11 cellular contexts compared by ENCODE assay signal in genomic region chr11:80846979-80847378, GRCh38.
DNase-seq lines count a peak whose midpoint lies in the region; ATAC-seq lines count a peak whose summit lies in the region.
"Had no signal": no experiment of that assay in that cellular context is flagged by ENCODE, and none has a peak within 500 bp of the region (broad histone marks: within the 10 kb centered on the region; RNA-seq: fewer than 3 reads in every experiment).

No MANE protein-coding gene starts in this region.

- H3K9ac ChIP-seq in GM23248 = no peak overlapping the region

- no peaks in the 10 kb centered on the region for H3K79me2 ChIP-seq in GM23248 (ENCODE audit: insufficient read depth)

- no peak overlapping the region for H3K4me3 ChIP-seq in GM23248
- H3K4me3 ChIP-seq: adrenal gland had no signal

- no peaks in the 10 kb centered on the region for H3K9me3 ChIP-seq in GM23248 (ENCODE audit: low read depth)
- H3K9me3 ChIP-seq: adrenal gland had no signal

- peaks cover 6% of the 10 kb centered on the region; the same call in 1 of the 2 replicates for H3K27me3 ChIP-seq in GM23248 (replicated peaks; ENCODE audit: insufficient read depth)
- H3K27me3 ChIP-seq: adrenal gland had no signal

- no peak overlapping the region for H3K27ac ChIP-seq in GM23248
- H3K27ac ChIP-seq: adrenal gland had no signal

- 91 to 92% methylated on average over 3 of the region's 3 CpGs for WGBS in GM23248 (ENCODE audit: low coverage in 1 of 2, low lambda C conversion rate in 2 of 2, missing lambda C conversion rate in 2 of 2), 2 experiments

- DNase-seq in Daoy (ENCODE audit: low read depth) (peak; percentile 1), NCI-H524 treated with DMSO at 0.1 percent for 48 hours (lab: John Stamatoyannopoulos, UW) (no peak), NCI-H82 (lab: John Stamatoyannopoulos, UW) (no peak), GM23248 (no peak), amniotic stem cell (lab: John Stamatoyannopoulos, UW) (no peak)
- DNase-seq: activated CD4-positive, alpha-beta T cell treated with anti-CD3 and anti-CD28 coated beads, Interleukin-2, amount 50 U/mL, for 4 hours; adrenal gland; NCI-H2171 had no signal

- peak; percentile 82 for ATAC-seq in GM19043 (IDR thresholded peaks at IDR 0.05; ENCODE audit: low read depth, unreplicated experiment)
- peak; percentile 89 for ATAC-seq in HG02642 (IDR thresholded peaks at IDR 0.05; ENCODE audit: poor library complexity, unreplicated experiment)
- ATAC-seq in HG03460 (IDR thresholded peaks at IDR 0.05; ENCODE audit: unreplicated experiment) = peak; percentile 92

- in situ Hi-C loops in GM23248 (cut with MboI) = no loop called here

- H3F3A ChIP-seq in GM23248 (ENCODE audit: insufficient read depth) = no peaks in the 10 kb centered on the region

- no peak overlapping the region for H2AFZ ChIP-seq in GM23248

- H3K9me2 ChIP-seq in GM23248 (ENCODE audit: insufficient read depth) = no peaks in the 10 kb centered on the region

- no peak overlapping the region for H3K4me2 ChIP-seq in GM23248 (ENCODE audit: unreplicated experiment)

- H3K36me3 ChIP-seq in GM23248 (ENCODE audit: low read depth) = no peaks in the 10 kb centered on the region

- H4K20me1 ChIP-seq in GM23248 (ENCODE audit: insufficient read depth) = no peaks in the 10 kb centered on the region

- H3K4me1 ChIP-seq in GM23248 (ENCODE audit: insufficient read depth) = no peaks in the 10 kb centered on the region
- H3K4me1 ChIP-seq: adrenal gland had no signal
